In the genomic region with DNA sequence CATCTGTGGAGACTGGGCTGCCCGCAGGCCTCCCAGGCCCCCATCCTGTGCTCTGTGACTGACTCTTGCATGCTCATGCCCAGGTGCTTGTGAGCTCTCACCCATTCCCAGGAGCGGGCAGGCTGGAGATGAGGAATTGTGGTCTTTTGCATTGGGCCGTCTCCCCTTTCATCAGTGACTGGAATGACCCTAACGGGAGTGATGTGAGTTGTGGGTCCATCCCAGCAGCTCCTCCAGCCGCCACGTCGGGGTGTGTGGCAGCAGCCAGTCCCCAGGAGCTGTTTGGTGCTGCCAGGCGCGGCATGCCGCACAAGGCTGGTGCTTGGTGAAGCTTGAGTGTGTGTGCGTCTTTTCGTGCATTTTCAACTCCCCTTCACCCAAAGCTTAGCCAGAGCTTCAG, we compare ENCODE assay signal across 21 cellular contexts.
DNase-seq lines count a peak whose midpoint lies in the region; ATAC-seq, FAIRE-seq and TF ChIP-seq lines count a peak whose summit lies in the region.
"Had no signal": no experiment of that assay in that cellular context is flagged by ENCODE, and none has a peak within 500 bp of the region (broad histone marks: within the 10 kb centered on the region; RNA-seq: fewer than 3 reads in every experiment).

No MANE protein-coding gene starts in this region.

- peaks cover 13% of the 10 kb centered on the region for H3K27me3 Mint-ChIP-seq in neural progenitor cell (ENCODE audit: insufficient read depth, low read depth)

- DNase-seq in right atrium auricular region (ENCODE audit: low spot score) (peak; percentile 53), Right ventricle myocardium inferior (ENCODE audit: missing footprints) (no peak), left lobe of liver (ENCODE audit: low spot score) (peak; percentile 21), neural progenitor cell (ENCODE audit: low spot score) (no peak), D721Med (ENCODE audit: insufficient read length, low spot score) (no peak), HK-2 (ENCODE audit: unreplicated experiment) (no peak)
- DNase-seq: Calu3; CD8-positive, alpha-beta T cell; DMS 273 treated with DMSO at 0.1 percent for 48 hours; DMS53; DND-41; EL; GM23248; HFFc6 had no signal

- no peak overlapping the region for H3K9ac ChIP-seq in neural progenitor cell
- H3K9ac ChIP-seq: BLaER1 treated with 17β-estradiol and CSF1 and Interleukin-3, amounts not matched to agents 10 nM and 100 nM; GM23248 had no signal

- FAIRE-seq in D721Med (lab: Jason Lieb, UNC): no peak
- FAIRE-seq: GM12878, HepG2 had no signal

- H3K36me3 Mint-ChIP-seq in neural progenitor cell: no peaks in the 10 kb centered on the region
- H3K36me3 Mint-ChIP-seq: CD8-positive, alpha-beta T cell had no signal

- H3K27ac ChIP-seq in right atrium auricular region (no peak overlapping the region), neural progenitor cell (no peak overlapping the region)
- H3K27ac ChIP-seq: BLaER1 treated with 17β-estradiol and CSF1 and Interleukin-3, amounts not matched to agents 10 nM and 100 nM; GM23248 had no signal

- H4K20me1 ChIP-seq in neural progenitor cell (ENCODE audit: low read depth): no peaks in the 10 kb centered on the region
- H4K20me1 ChIP-seq: BLaER1 treated with 17β-estradiol and CSF1 and Interleukin-3, amounts not matched to agents 10 nM and 100 nM had no signal

- no peak overlapping the region for H2AFZ ChIP-seq in neural progenitor cell (replicated peaks)
- H2AFZ ChIP-seq: GM23248 had no signal

- H3K4me1 ChIP-seq in right atrium auricular region (peaks cover 0 to 17% of the 10 kb centered on the region in 2 donors), neural progenitor cell (no peaks in the 10 kb centered on the region)
- H3K4me1 ChIP-seq: BLaER1 treated with 17β-estradiol and CSF1 and Interleukin-3, amounts not matched to agents 10 nM and 100 nM had no signal

- no peaks in the 10 kb centered on the region for H3F3A ChIP-seq in neural progenitor cell (ENCODE audit: low read depth)

- no peaks in the 10 kb centered on the region for H3K79me2 ChIP-seq in neural progenitor cell (ENCODE audit: low read depth)

- TF ChIP-seq CTCF in right atrium auricular region (IDR thresholded peaks at IDR 0.05): no peak
- TF ChIP-seq CTCF in neural progenitor cell (IDR thresholded peaks at IDR 0.05): no peak
- no peak for TF ChIP-seq CTCF in D721Med (IDR thresholded peaks at IDR 0.05; ENCODE audit: insufficient read depth, missing control alignments)

- H3K4me3 ChIP-seq in right atrium auricular region: no peak overlapping the region
- H3K4me3 ChIP-seq in neural progenitor cell: no peak overlapping the region
- H3K4me3 ChIP-seq: BLaER1 treated with 17β-estradiol and CSF1 and Interleukin-3, amounts not matched to agents 10 nM and 100 nM; GM12878; GM23248 had no signal

- H3K4me1 Mint-ChIP-seq in neural progenitor cell: peaks cover 4% of the 10 kb centered on the region
- H3K4me1 Mint-ChIP-seq: B cell, IgD-negative memory B cell had no signal

- no peak overlapping the region for H3K27ac Mint-ChIP-seq in neural progenitor cell
- H3K27ac Mint-ChIP-seq: B cell; CD8-positive, alpha-beta T cell; HFFc6; IgD-negative memory B cell had no signal

- H3K9me3 ChIP-seq in right atrium auricular region (no peaks in the 10 kb centered on the region), neural progenitor cell (ENCODE audit: low read depth) (no peaks in the 10 kb centered on the region)

- H3K9me3 Mint-ChIP-seq in neural progenitor cell: peaks cover 5% of the 10 kb centered on the region

- H3K27me3 ChIP-seq in right atrium auricular region: peaks cover 0 to 11% of the 10 kb centered on the region in 2 donors
- H3K27me3 ChIP-seq in neural progenitor cell: peaks cover 35% of the 10 kb centered on the region
- H3K27me3 ChIP-seq: BLaER1 treated with 17β-estradiol and CSF1 and Interleukin-3, amounts not matched to agents 10 nM and 100 nM had no signal

- ATAC-seq in Right ventricle myocardium inferior (no peak), left lobe of liver (no peak), GM21390 (IDR thresholded peaks at IDR 0.05; ENCODE audit: unreplicated experiment) (no peak)
- ATAC-seq: CD8-positive, alpha-beta T cell; GM12878; HCT116; HepG2 had no signal

- H3K36me3 ChIP-seq in right atrium auricular region: no peaks in the 10 kb centered on the region
- no peaks in the 10 kb centered on the region for H3K36me3 ChIP-seq in neural progenitor cell
- H3K36me3 ChIP-seq: BLaER1 treated with 17β-estradiol and CSF1 and Interleukin-3, amounts not matched to agents 10 nM and 100 nM had no signal

- no peak overlapping the region for H3K4me2 ChIP-seq in neural progenitor cell
- H3K4me2 ChIP-seq: BLaER1 treated with 17β-estradiol and CSF1 and Interleukin-3, amounts not matched to agents 10 nM and 100 nM had no signal

- intact Hi-C loops in Right ventricle myocardium inferior (cut with DNase I): no loop called here

- H3K4me3 Mint-ChIP-seq in neural progenitor cell: peak overlapping the region; percentile 18
- H3K4me3 Mint-ChIP-seq: B cell; CD8-positive, alpha-beta T cell; HFFc6; IgD-negative memory B cell had no signal

Comparison
In these comparisons a context has a peak if more than half of its experiments do, and no peak if none do; other contexts are left out.
1. DNase-seq: peak in right atrium auricular region (single experiment) and left lobe of liver (single experiment); none in Right ventricle myocardium inferior (single experiment), neural progenitor cell (single experiment), D721Med (single experiment) and HK-2 (single experiment).